8 cellular contexts compared by ENCODE assay signal in the genomic region with DNA sequence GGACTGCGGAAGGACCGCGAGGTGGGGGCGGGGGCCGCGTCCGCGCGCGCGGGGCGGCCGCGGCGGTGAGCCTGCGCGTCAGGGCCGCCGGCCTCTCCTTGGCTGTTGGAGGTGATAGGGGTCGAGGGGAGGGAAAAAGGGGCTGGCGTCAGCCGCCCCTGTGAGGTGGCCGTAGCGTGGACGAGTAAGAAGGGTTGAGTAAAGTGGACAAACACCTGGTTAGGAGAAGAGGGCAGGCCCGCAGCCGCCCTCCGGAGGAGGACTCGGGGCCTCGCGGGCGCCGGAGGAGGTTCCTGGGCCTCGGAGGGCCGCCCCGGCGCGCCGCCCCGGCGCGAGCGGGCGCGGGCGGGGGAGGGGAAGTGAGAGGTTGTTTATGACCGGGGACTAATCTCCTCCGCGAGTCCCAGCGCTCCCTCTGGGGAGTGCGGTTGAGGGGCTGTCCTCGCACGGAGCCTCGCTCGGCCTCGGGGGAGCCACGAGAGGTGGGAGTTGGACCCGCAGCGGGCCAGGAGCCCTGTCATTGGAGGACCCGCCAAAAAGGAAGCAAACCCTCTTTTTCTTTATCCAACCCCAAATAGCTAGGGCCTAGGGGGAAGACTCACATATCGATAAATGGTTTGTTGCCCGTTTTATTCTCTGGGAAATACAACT. TPM values are rescaled to one million over a fixed set of nuclear protein-coding genes. Genes with fewer than 3 reads are reported as not detected.
A peak's percentile ranks its signal among the peaks of the same experiment; 100 is the strongest.
DNase-seq lines count a peak whose midpoint lies in the region; ATAC-seq lines count a peak whose summit lies in the region.

No MANE protein-coding gene starts in this region.

- peak overlapping the region; percentile 83 for H3K4me3 ChIP-seq in ACC112 (ENCODE audit: low read depth, low read length)

- H2AFZ ChIP-seq in ACC112 (ENCODE audit: low read length, unreplicated experiment) = peak overlapping the region; percentile 40

- H3K9me3 Mint-ChIP-seq in activated CD8-positive, alpha-beta memory T cell treated with anti-CD3 and anti-CD28 coated beads, Interleukin-2, amount 10 ng/mL, durations not matched to agents 7 days and 5 days (ENCODE audit: low read depth) = peaks cover 2% of the 10 kb centered on the region
- peaks cover 0 to 1% (median 0%) of the 10 kb centered on the region in 7 donors for H3K9me3 Mint-ChIP-seq in naive B cell

- peaks cover 42% of the 10 kb centered on the region for H3K36me3 Mint-ChIP-seq in activated CD8-positive, alpha-beta memory T cell treated with anti-CD3 and anti-CD28 coated beads, Interleukin-2, amount 10 ng/mL, durations not matched to agents 7 days and 5 days
- peaks cover 9 to 16% of the 10 kb centered on the region in 2 donors for H3K36me3 Mint-ChIP-seq in naive B cell

- H3K27me3 ChIP-seq in ACC112 (ENCODE audit: insufficient read depth, low read length) = no peaks in the 10 kb centered on the region

- H3K36me3 ChIP-seq in ACC112 (ENCODE audit: insufficient read depth, low read length) = peaks cover 35% of the 10 kb centered on the region

- peak overlapping the region; percentile 97 for H3K27ac Mint-ChIP-seq in activated CD8-positive, alpha-beta memory T cell treated with anti-CD3 and anti-CD28 coated beads, Interleukin-2, amount 10 ng/mL, durations not matched to agents 7 days and 5 days
- peak overlapping the region; percentile 89 to 99 (median 98) for H3K27ac Mint-ChIP-seq in naive B cell

- CTCF ChIA-PET in activated CD8-positive, alpha-beta memory T cell treated with anti-CD3 and anti-CD28 coated beads, Interleukin-2, amount 10 ng/mL, durations not matched to agents 7 days and 5 days (lab: Charles Lee) = interaction anchor here (0.8 to 1.9 kb wide), 10 partner anchors 10 to 344 kb away, joined by 3 to 7 read pairs (median 4); no protein-coding TSS in a partner anchor

- peak overlapping the region; percentile 90 for H3K4me3 Mint-ChIP-seq in activated CD8-positive, alpha-beta memory T cell treated with anti-CD3 and anti-CD28 coated beads, Interleukin-2, amount 10 ng/mL, durations not matched to agents 7 days and 5 days
- H3K4me3 Mint-ChIP-seq in naive B cell = peak overlapping the region; percentile 87 to 99 (median 94)

- no peaks in the 10 kb centered on the region for H3K27me3 Mint-ChIP-seq in activated CD8-positive, alpha-beta memory T cell treated with anti-CD3 and anti-CD28 coated beads, Interleukin-2, amount 10 ng/mL, durations not matched to agents 7 days and 5 days
- H3K27me3 Mint-ChIP-seq in naive B cell = no peaks in the 10 kb centered on the region

- DNase-seq in NCI-H510A treated with DMSO at 0.1 percent for 48 hours (lab: John Stamatoyannopoulos, UW) (peak; percentile 70), epidermal melanocyte (ENCODE audit: insufficient read length, low spot score) (peak; percentile 50), naive B cell (peak; percentile 88)
- DNase-seq in activated CD8-positive, alpha-beta memory T cell treated with anti-CD3 and anti-CD28 coated beads, Interleukin-2, amount 10 ng/mL, durations not matched to agents 7 days and 5 days = peak; percentile 85
- peak; percentile 53 to 79 for DNase-seq in stimulated activated CD8-positive, alpha-beta memory T cell treated with anti-CD3 and anti-CD28 coated beads, Interleukin-7, amount 100 ng/mL, for 4 hours (ENCODE audit: low read depth in 2 of 2)

- peaks cover 44% of the 10 kb centered on the region for H3K79me2 ChIP-seq in ACC112 (ENCODE audit: control insufficient read depth, insufficient read depth, low read length, unreplicated experiment)

- peak overlapping the region; percentile 85 for H3K27ac ChIP-seq in ACC112 (ENCODE audit: low read depth, low read length)

- peaks cover 20% of the 10 kb centered on the region for H3K4me1 ChIP-seq in ACC112 (ENCODE audit: control insufficient read depth, insufficient read depth, low read length, unreplicated experiment)

- ATAC-seq in GM18861 (IDR thresholded peaks at IDR 0.05; ENCODE audit: unreplicated experiment) (peak; percentile 41), HG03060 (IDR thresholded peaks at IDR 0.05; ENCODE audit: low read depth, unreplicated experiment) (peak; percentile 29), naive B cell (ENCODE audit: low read depth in 2 of 2) (peak; percentile 47 to 52)
- peak; percentile 54 for ATAC-seq in activated CD8-positive, alpha-beta memory T cell treated with anti-CD3 and anti-CD28 coated beads, Interleukin-2, amount 10 ng/mL, durations not matched to agents 7 days and 5 days

- peaks cover 32% of the 10 kb centered on the region for H3K4me1 Mint-ChIP-seq in activated CD8-positive, alpha-beta memory T cell treated with anti-CD3 and anti-CD28 coated beads, Interleukin-2, amount 10 ng/mL, durations not matched to agents 7 days and 5 days
- peaks cover 36 to 51% (median 37%) of the 10 kb centered on the region in 3 donors for H3K4me1 Mint-ChIP-seq in naive B cell

RNA-seq across cellular contexts. Expression of a gene that starts 0.6 kb away (rescaled TPM):
- total RNA-seq in activated CD8-positive, alpha-beta memory T cell treated with anti-CD3 and anti-CD28 coated beads, Interleukin-2, amount 10 ng/mL, durations not matched to agents 7 days and 5 days = 10 to 100 TPM; 52.9 to 60.3 TPM
- polyA plus RNA-seq in naive B cell (ENCODE audit: low read depth in 6 of 6) = 10 to 100 TPM; 20.6 to 33.5 (median 26.7) TPM

Comparison
In these comparisons a context has a peak if more than half of its experiments do, and no peak if none do; other contexts are left out.
1. Peak in every context shown above with its lines: DNase-seq, ATAC-seq, H3K4me3 ChIP-seq and H3K27ac ChIP-seq.